17 cellular contexts compared by ENCODE assay signal in the genomic region with DNA sequence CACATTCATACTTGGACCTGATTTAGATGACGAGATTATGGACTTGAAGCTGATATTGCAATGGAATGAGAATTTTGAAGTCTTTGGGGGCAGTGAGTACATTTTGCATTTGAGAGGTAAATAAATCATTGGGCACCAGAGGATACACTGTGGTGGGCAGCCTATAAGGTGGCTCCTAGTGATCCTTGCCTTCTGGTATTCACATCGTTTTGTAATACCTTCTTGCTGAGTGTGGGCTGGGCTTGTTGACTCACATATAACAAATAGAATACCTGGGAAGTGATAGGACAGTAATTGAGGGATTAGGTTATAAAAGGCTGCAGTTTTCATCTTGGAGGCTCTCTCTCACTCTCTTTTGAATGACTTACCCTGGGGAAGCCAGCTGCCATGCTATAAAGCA.
A peak's percentile ranks its signal among the peaks of the same experiment; 100 is the strongest.
DNase-seq lines count a peak whose midpoint lies in the region; ATAC-seq and TF ChIP-seq lines count a peak whose summit lies in the region.
"Had no signal": no experiment of that assay in that cellular context is flagged by ENCODE, and none has a peak within 500 bp of the region (broad histone marks: within the 10 kb centered on the region; RNA-seq: fewer than 3 reads in every experiment).

No MANE protein-coding gene starts in this region.

- ATAC-seq in mucosa of descending colon (peak; percentile 7), left cardiac atrium (no peak)
- ATAC-seq: HCT116 had no signal

- H3K4me3 Mint-ChIP-seq in MCF 10A (ENCODE audit: unreplicated experiment) (no peak overlapping the region), brain (no peak overlapping the region)
- H3K4me3 Mint-ChIP-seq: CD4-positive, CD25-positive, alpha-beta regulatory T cell had no signal

- H3K27ac Mint-ChIP-seq in MCF 10A (ENCODE audit: low read depth, unreplicated experiment) (peak overlapping the region; percentile 59), brain (peak overlapping the region in 3 of 5 experiments; percentile 1 to 7 (median 3))
- H3K27ac Mint-ChIP-seq: CD4-positive, CD25-positive, alpha-beta regulatory T cell had no signal

- no peak for TF ChIP-seq CTCF in MCF 10A (IDR thresholded peaks at IDR 0.05; ENCODE audit: unreplicated experiment)
- no peak for TF ChIP-seq CTCF in breast epithelium (IDR thresholded peaks at IDR 0.05)
- no peak for TF ChIP-seq CTCF in brain (conservative IDR thresholded peaks at IDR 0.05)
- TF ChIP-seq CTCF in mucosa of descending colon (IDR thresholded peaks at IDR 0.05), result no peak
- no peak for TF ChIP-seq CTCF in A673 (conservative IDR thresholded peaks at IDR 0.05; ENCODE audit: low read depth, low read length)

- H3K27me3 Mint-ChIP-seq in MCF 10A (ENCODE audit: insufficient read depth, unreplicated experiment), result no peaks in the 10 kb centered on the region
- H3K27me3 Mint-ChIP-seq in brain, result peaks cover 3% of the 10 kb centered on the region
- H3K27me3 Mint-ChIP-seq: CD4-positive, CD25-positive, alpha-beta regulatory T cell had no signal

- H3K27me3 ChIP-seq in breast epithelium, result no peaks in the 10 kb centered on the region
- H3K27me3 ChIP-seq in A673 (replicated peaks; ENCODE audit: insufficient read depth, low read depth, low read length, poor library complexity), result no peaks in the 10 kb centered on the region
- H3K27me3 ChIP-seq: Peyer's patch had no signal

- no peaks in the 10 kb centered on the region for H3K4me1 ChIP-seq in breast epithelium
- no peaks in the 10 kb centered on the region for H3K4me1 ChIP-seq in mucosa of descending colon (ENCODE audit: low read depth)
- peaks cover 5% of the 10 kb centered on the region for H3K4me1 ChIP-seq in A673 (ENCODE audit: insufficient read depth, low read length, poor library complexity, severe bottlenecking)

- peaks cover 8% of the 10 kb centered on the region for H3K9me3 Mint-ChIP-seq in MCF 10A (ENCODE audit: unreplicated experiment)
- peaks cover 0 to 8% (median 0%) of the 10 kb centered on the region in 5 experiments for H3K9me3 Mint-ChIP-seq in brain

- BruUV-seq in MCF 10A (replicated peaks; lab: Mats Ljungman, UMichigan), result no TSS peak
- no TSS peak for BruUV-seq in A673 (replicated peaks; lab: Mats Ljungman, UMichigan)

- intact Hi-C loops in MCF 10A (cut with micrococcal nuclease), result no loop called here
- intact Hi-C loops in breast epithelium (cut with DNase I; ENCODE audit: low total_unique reads), result no loop called here
- intact Hi-C loops in mucosa of descending colon (cut with DNase I, micrococcal nuclease), result no loop called here
- intact Hi-C loops in left cardiac atrium (cut with DNase I), result no loop called here
- intact Hi-C loops in A673 (cut with micrococcal nuclease; ENCODE audit: unreplicated experiment), result no loop called here

- H3K27ac ChIP-seq in breast epithelium (no peak overlapping the region), A673 (ENCODE audit: low read depth, low read length, poor library complexity, severe bottlenecking) (no peak overlapping the region)
- H3K27ac ChIP-seq: Peyer's patch had no signal

- H3K36me3 Mint-ChIP-seq in MCF 10A (ENCODE audit: insufficient read depth, unreplicated experiment) (no peaks in the 10 kb centered on the region), brain (no peaks in the 10 kb centered on the region)
- H3K36me3 Mint-ChIP-seq: CD4-positive, CD25-positive, alpha-beta regulatory T cell had no signal

- H3K36me3 ChIP-seq in breast epithelium, result no peaks in the 10 kb centered on the region
- no peaks in the 10 kb centered on the region for H3K36me3 ChIP-seq in mucosa of descending colon (ENCODE audit: low read depth)
- H3K36me3 ChIP-seq in A673 (ENCODE audit: insufficient read depth, low read length, poor library complexity, severe bottlenecking), result no peaks in the 10 kb centered on the region
- H3K36me3 ChIP-seq: Peyer's patch had no signal

- H3K4me3 ChIP-seq in breast epithelium, result no peak overlapping the region
- H3K4me3 ChIP-seq in mucosa of descending colon, result no peak overlapping the region
- no peak overlapping the region for H3K4me3 ChIP-seq in A673 (ENCODE audit: low read depth, low read length, poor library complexity, severe bottlenecking)
- H3K4me3 ChIP-seq: Peyer's patch had no signal

- no peak for DNase-seq in MCF 10A (ENCODE audit: unreplicated experiment)
- no peak for DNase-seq in breast epithelium (ENCODE audit: low spot score in 2 of 2)
- DNase-seq in mucosa of descending colon, result no peak
- DNase-seq in DMS79 (lab: John Stamatoyannopoulos, UW), result no peak
- DNase-seq in iPS-NIHi11 (ENCODE audit: low spot score), result no peak
- DNase-seq in left cardiac atrium, result no peak
- DNase-seq in A673 (ENCODE audit: low spot score), result no peak
- DNase-seq: 8988T; Calu3; CD4-positive, CD25-positive, alpha-beta regulatory T cell; NCI-H1048; NCI-H1694; NCI-H2107; Peyer's patch; SHP77 treated with DMSO at 0.1 percent for 48 hours had no signal

- no peaks in the 10 kb centered on the region for H3K9me3 ChIP-seq in breast epithelium
- H3K9me3 ChIP-seq in mucosa of descending colon, result no peaks in the 10 kb centered on the region
- no peaks in the 10 kb centered on the region for H3K9me3 ChIP-seq in A673 (ENCODE audit: low read depth, low read length, poor library complexity, severe bottlenecking)
- H3K9me3 ChIP-seq: Peyer's patch had no signal

- H3K4me1 Mint-ChIP-seq in MCF 10A (ENCODE audit: insufficient read depth, unreplicated experiment), result peaks cover 21% of the 10 kb centered on the region
- peaks cover 69% of the 10 kb centered on the region for H3K4me1 Mint-ChIP-seq in brain

- TF ChIP-seq POLR2A in breast epithelium (IDR thresholded peaks at IDR 0.05), result no peak

- POLR2A ChIA-PET in MCF 10A (lab: Yijun Ruan, JAX) (interaction anchor here (0.8 to 1.2 kb wide), 2 partner anchors 14 to 735 kb away, joined by 3 to 4 read pairs; no protein-coding TSS in a partner anchor), A673 (lab: Charles Lee; ENCODE audit: low non-redundant PET) (no interaction called here)

- CTCF ChIA-PET in MCF 10A (lab: Yijun Ruan, JAX) (interaction anchor here (0.6 kb wide), 2 partner anchors 326 to 556 kb away, joined by 3 to 4 read pairs; no protein-coding TSS in a partner anchor), A673 (lab: Charles Lee) (interaction anchor here (0.6 kb wide), 2 partner anchors 27 to 455 kb away, joined by 3 to 4 read pairs; no protein-coding TSS in a partner anchor)
